1 cellular context compared by ENCODE assay signal in genomic region chr12:57234233-57234570, GRCh38.
TF ChIP-seq lines count a peak whose summit lies in the region.

No MANE protein-coding gene starts in this region.

TF ChIP-seq in K562, 482 proteins besides CTCF, POLR2A, EP300 and RAD21:
- no peak for TF ChIP-seq TOE1 (IDR thresholded peaks at IDR 0.05; ENCODE audit: borderline replicate concordance)
- no peak for TF ChIP-seq TOE1 (CRISPR knock-in tag; IDR thresholded peaks at IDR 0.05; ENCODE audit: borderline replicate concordance, low read depth)
- TF ChIP-seq HDAC6 (IDR thresholded peaks at IDR 0.05; ENCODE audit: low read depth, low read length): no peak
- no peak for TF ChIP-seq HMBOX1 (IDR thresholded peaks at IDR 0.05)
- TF ChIP-seq ATF1 (CRISPR knock-in tag; IDR thresholded peaks at IDR 0.05): no peak
- TF ChIP-seq ATF1 (tag; IDR thresholded peaks at IDR 0.05): no peak
- no peak for TF ChIP-seq FOXJ3 (CRISPR knock-in tag; IDR thresholded peaks at IDR 0.05)
- TF ChIP-seq ZNF354B (CRISPR knock-in tag; IDR thresholded peaks at IDR 0.05): no peak
TF ChIP-seq in K562: peak in this region for 0.
